ENCODE assay signal across 19 cellular contexts in genomic region chr12:28320353-28320752, GRCh38.
DNase-seq lines count a peak whose midpoint lies in the region; ATAC-seq, FAIRE-seq and TF ChIP-seq lines count a peak whose summit lies in the region.
"Had no signal": no experiment of that assay in that cellular context is flagged by ENCODE, and none has a peak within 500 bp of the region (broad histone marks: within the 10 kb centered on the region; RNA-seq: fewer than 3 reads in every experiment).

No MANE protein-coding gene starts in this region.

- H3K36me3 ChIP-seq in HepG2 (replicated peaks in 1 of 2; ENCODE audit: control insufficient read depth in 1 of 2, insufficient read depth in 2 of 2, low read length in 2 of 2) (no peaks in the 10 kb centered on the region), right lobe of liver (no peaks in the 10 kb centered on the region), endothelial cell of umbilical vein (ENCODE audit: control insufficient read depth in 2 of 2, extremely low read depth in 1 of 2, insufficient read depth in 2 of 2, low read length in 2 of 2) (no peaks in the 10 kb centered on the region), MM.1S (replicated peaks; ENCODE audit: insufficient read depth, low read length) (no peaks in the 10 kb centered on the region)

- H3K9me2 ChIP-seq in MM.1S (replicated peaks; ENCODE audit: insufficient read depth, low read length): no peaks in the 10 kb centered on the region

- no peaks in the 10 kb centered on the region for H3K27me3 ChIP-seq in HepG2 (ENCODE audit: control insufficient read depth in 1 of 2, insufficient read depth in 2 of 2, low read length in 2 of 2)
- H3K27me3 ChIP-seq in right lobe of liver: no peaks in the 10 kb centered on the region
- H3K27me3 ChIP-seq in endothelial cell of umbilical vein (ENCODE audit: control insufficient read depth in 2 of 2, insufficient read depth in 2 of 2, low read length in 2 of 2): no peaks in the 10 kb centered on the region
- H3K27me3 ChIP-seq in MM.1S (replicated peaks; ENCODE audit: insufficient read depth, low read length): no peaks in the 10 kb centered on the region
- H3K27me3 ChIP-seq: BLaER1 treated with 17β-estradiol and CSF1 and Interleukin-3, amounts not matched to agents 10 nM and 100 nM had no signal

- ATAC-seq in HepG2 (no peak), right lobe of liver (no peak), HG02623 (IDR thresholded peaks at IDR 0.05; ENCODE audit: unreplicated experiment) (no peak)
- ATAC-seq: GM12878 had no signal

- BruUV-seq in HepG2 (replicated peaks; lab: Mats Ljungman, UMichigan) (no TSS peak), endothelial cell of umbilical vein (replicated peaks; lab: Mats Ljungman, UMichigan) (no TSS peak)

- FAIRE-seq in HepG2 (lab: Jason Lieb, UNC) (no peak), endothelial cell of umbilical vein (lab: Jason Lieb, UNC) (no peak)
- FAIRE-seq: GM12878, GM19239, H54, HTR-8/SVneo had no signal

- H3K9ac ChIP-seq in HepG2 (ENCODE audit: insufficient read depth, low read depth, low read length) (no peak overlapping the region), endothelial cell of umbilical vein (replicated peaks; ENCODE audit: extremely low read depth, insufficient read depth, low read length) (no peak overlapping the region), MM.1S (ENCODE audit: low read length) (no peak overlapping the region)
- H3K9ac ChIP-seq: BLaER1 treated with 17β-estradiol and CSF1 and Interleukin-3, amounts not matched to agents 10 nM and 100 nM had no signal

- no peak overlapping the region for H3K4me2 ChIP-seq in HepG2 (ENCODE audit: low read depth, low read length)
- no peak overlapping the region for H3K4me2 ChIP-seq in endothelial cell of umbilical vein (ENCODE audit: insufficient read depth, low read length)
- no peak overlapping the region for H3K4me2 ChIP-seq in MM.1S (ENCODE audit: low read depth, low read length)

- in situ Hi-C loops in HepG2 (cut with HindIII; ENCODE audit: extremely low pct_ligation_motif_present, low pct_unique_long_range_greater_than_20kb): no loop called here

- DNase-seq in HepG2 (ENCODE audit: low spot score): peak; percentile 1
- no peak for DNase-seq in right lobe of liver
- peak; percentile 14 for DNase-seq in M059J (ENCODE audit: low read depth)
- DNase-seq in endothelial cell of umbilical vein (ENCODE audit: low read depth, low spot score): peak; percentile 14
- no peak for DNase-seq in C1 segment of cervical spinal cord (lab: John Stamatoyannopoulos, UW)
- no peak for DNase-seq in MM.1S
- DNase-seq: 8988T; Caco-2; CD4-positive, alpha-beta T cell; DND-41; EL; HCEC 1CT; KBM-7 had no signal

- H3K27ac ChIP-seq in HepG2 (ENCODE audit: extremely low read length, insufficient read depth, low read length) (no peak overlapping the region), right lobe of liver (no peak overlapping the region), endothelial cell of umbilical vein (ENCODE audit: insufficient read depth, low read depth, low read length) (no peak overlapping the region), MM.1S (ENCODE audit: low read length) (no peak overlapping the region)
- H3K27ac ChIP-seq: BLaER1 treated with 17β-estradiol and CSF1 and Interleukin-3, amounts not matched to agents 10 nM and 100 nM had no signal

- H2AFZ ChIP-seq in HepG2 (ENCODE audit: low read length) (no peak overlapping the region), endothelial cell of umbilical vein (ENCODE audit: low read depth, low read length) (no peak overlapping the region), MM.1S (ENCODE audit: low read length) (no peak overlapping the region)

- 98% methylated on average over 1 of the region's 1 CpG for WGBS in HepG2 (ENCODE audit: low lambda C conversion rate)
- 100% methylated on average over 1 of the region's 1 CpG for WGBS in right lobe of liver (ENCODE audit: insufficient coverage, low coverage, low lambda C conversion rate, missing lambda C conversion rate)

- H4K20me1 ChIP-seq in HepG2 (ENCODE audit: insufficient read depth, low read length) (no peaks in the 10 kb centered on the region), endothelial cell of umbilical vein (replicated peaks; ENCODE audit: control insufficient read depth, extremely low read depth, insufficient read depth, low read length) (no peaks in the 10 kb centered on the region), MM.1S (ENCODE audit: insufficient read depth, low read length) (no peaks in the 10 kb centered on the region; the same call in 1 of the 2 replicates)
- H4K20me1 ChIP-seq: BLaER1 treated with 17β-estradiol and CSF1 and Interleukin-3, amounts not matched to agents 10 nM and 100 nM had no signal

- no peak for TF ChIP-seq RAD21 in HepG2 (CRISPR knock-in tag; IDR thresholded peaks at IDR 0.05)

- no peak overlapping the region for H3K4me3 ChIP-seq in HepG2 (replicated peaks in 1 of 3; ENCODE audit: insufficient read depth in 1 of 3, low read depth in 2 of 3, low read length in 3 of 3)
- H3K4me3 ChIP-seq in right lobe of liver: no peak overlapping the region
- H3K4me3 ChIP-seq in endothelial cell of umbilical vein (replicated peaks in 1 of 3; ENCODE audit: insufficient read depth in 1 of 3, low read depth in 1 of 3, low read length in 3 of 3): no peak overlapping the region
- H3K4me3 ChIP-seq in MM.1S (ENCODE audit: low read length): no peak overlapping the region
- H3K4me3 ChIP-seq: BLaER1 treated with 17β-estradiol and CSF1 and Interleukin-3, amounts not matched to agents 10 nM and 100 nM; GM12878 had no signal

- peaks cover 9% of the 10 kb centered on the region for H3K4me1 ChIP-seq in HepG2 (ENCODE audit: insufficient read depth, low read length)
- H3K4me1 ChIP-seq in right lobe of liver: no peaks in the 10 kb centered on the region
- H3K4me1 ChIP-seq in endothelial cell of umbilical vein (ENCODE audit: control insufficient read depth, extremely low read depth, insufficient read depth, low read length): peaks cover 5% of the 10 kb centered on the region
- H3K4me1 ChIP-seq in MM.1S (ENCODE audit: low read length): no peaks in the 10 kb centered on the region; the same call in 1 of the 2 replicates

- POLR2A ChIA-PET in HepG2 (lab: Yijun Ruan, JAX): no interaction called here
- POLR2A ChIA-PET in endothelial cell of umbilical vein (lab: Charles Lee): no interaction called here

- TF ChIP-seq CTCF in HepG2 (CRISPR knock-in tag; IDR thresholded peaks at IDR 0.05) (no peak), right lobe of liver (IDR thresholded peaks at IDR 0.05) (no peak), endothelial cell of umbilical vein (IDR thresholded peaks at IDR 0.05; ENCODE audit: extremely low read depth in 1 of 2, insufficient read depth in 1 of 2, low read depth in 1 of 2, low read length in 2 of 2) (no peak), MM.1S (IDR thresholded peaks at IDR 0.05; ENCODE audit: low read length) (no peak)

- dilution Hi-C loops in endothelial cell of umbilical vein (cut with MboI; ENCODE audit: extremely low pct_ligation_motif_present, low sequenced_read_pairs): no loop called here

- H3K9me1 ChIP-seq in endothelial cell of umbilical vein (replicated peaks; ENCODE audit: control insufficient read depth, extremely low read depth, insufficient read depth, low read length): no peaks in the 10 kb centered on the region

- no peaks in the 10 kb centered on the region for H3F3A ChIP-seq in MM.1S (ENCODE audit: insufficient read depth, low read length)

- H3K9me3 ChIP-seq in HepG2 (ENCODE audit: low read length): peaks cover 5% of the 10 kb centered on the region; the same call in 1 of the 2 replicates
- no peaks in the 10 kb centered on the region for H3K9me3 ChIP-seq in right lobe of liver
- H3K9me3 ChIP-seq in endothelial cell of umbilical vein (replicated peaks; ENCODE audit: control insufficient read depth, insufficient read depth, low read length): no peaks in the 10 kb centered on the region
- no peaks in the 10 kb centered on the region for H3K9me3 ChIP-seq in MM.1S (replicated peaks; ENCODE audit: insufficient read depth, low read length)

- TF ChIP-seq POLR2A in HepG2 (IDR thresholded peaks at IDR 0.05; ENCODE audit: insufficient read depth in 1 of 2, low read depth in 2 of 2, low read length in 2 of 2) (no peak), right lobe of liver (IDR thresholded peaks at IDR 0.05) (no peak), endothelial cell of umbilical vein (IDR thresholded peaks at IDR 0.05; ENCODE audit: low read depth, low read length) (no peak)

- no peak for TF ChIP-seq EP300 in HepG2 (IDR thresholded peaks at IDR 0.05; ENCODE audit: low read depth in 2 of 2, low read length in 2 of 2)
- no peak for TF ChIP-seq EP300 in HepG2 (CRISPR knock-in tag; IDR thresholded peaks at IDR 0.05; ENCODE audit: borderline replicate concordance)

- H3K79me2 ChIP-seq in HepG2 (ENCODE audit: insufficient read depth, low read length) (no peaks in the 10 kb centered on the region), endothelial cell of umbilical vein (ENCODE audit: control insufficient read depth, insufficient read depth, low read length) (no peaks in the 10 kb centered on the region), MM.1S (ENCODE audit: low read length) (no peaks in the 10 kb centered on the region)

- intact Hi-C loops in HepG2 (cut with micrococcal nuclease; ENCODE audit: unreplicated experiment): no loop called here
- intact Hi-C loops in right lobe of liver (cut with DNase I): no loop called here
- intact Hi-C loops in endothelial cell of umbilical vein (cut with micrococcal nuclease): no loop called here

- CTCF ChIA-PET in HepG2 (lab: Yijun Ruan, JAX; ENCODE audit: low intra/inter-chr PET ratio, low total read pairs): no interaction called here
- CTCF ChIA-PET in endothelial cell of umbilical vein (lab: Charles Lee): no interaction called here

TF ChIP-seq in HepG2, 621 proteins besides CTCF, POLR2A, EP300 and RAD21 (continues in another document):
- no peak for TF ChIP-seq IRF2 (CRISPR knock-in tag; IDR thresholded peaks at IDR 0.05)
- TF ChIP-seq PREB (CRISPR knock-in tag; IDR thresholded peaks at IDR 0.05): no peak

TF ChIP-seq in endothelial cell of umbilical vein, 7 proteins besides CTCF, POLR2A, EP300 and RAD21:
- TF ChIP-seq FOS (IDR thresholded peaks at IDR 0.05; ENCODE audit: borderline replicate concordance, insufficient read depth, low read length) (no peak), GATA2 (IDR thresholded peaks at IDR 0.05; ENCODE audit: insufficient read depth, insufficient read length, low read depth, low read length) (no peak), POLR2AphosphoS5 (IDR thresholded peaks at IDR 0.05; ENCODE audit: insufficient read depth, low read depth, low read length) (no peak), EZH2 (IDR thresholded peaks at IDR 0.05; ENCODE audit: borderline replicate concordance, low read depth, low read length, severe bottlenecking) (no peak), MYC (IDR thresholded peaks at IDR 0.05; ENCODE audit: low read depth, low read length) (no peak), MAX (IDR thresholded peaks at IDR 0.05; ENCODE audit: insufficient read depth, insufficient read length) (no peak), JUN (IDR thresholded peaks at IDR 0.05; ENCODE audit: borderline replicate concordance, insufficient read depth, insufficient read length, low read depth) (no peak)

Comparison
In these comparisons a context has a peak if more than half of its experiments do, and no peak if none do; other contexts are left out.
1. DNase-seq: peak in HepG2 (single experiment), M059J (single experiment) and endothelial cell of umbilical vein (single experiment); none in right lobe of liver (0 of 3), C1 segment of cervical spinal cord (0 of 14) and MM.1S (single experiment).